ENCODE assay signal across 9 cellular contexts in the genomic region with DNA sequence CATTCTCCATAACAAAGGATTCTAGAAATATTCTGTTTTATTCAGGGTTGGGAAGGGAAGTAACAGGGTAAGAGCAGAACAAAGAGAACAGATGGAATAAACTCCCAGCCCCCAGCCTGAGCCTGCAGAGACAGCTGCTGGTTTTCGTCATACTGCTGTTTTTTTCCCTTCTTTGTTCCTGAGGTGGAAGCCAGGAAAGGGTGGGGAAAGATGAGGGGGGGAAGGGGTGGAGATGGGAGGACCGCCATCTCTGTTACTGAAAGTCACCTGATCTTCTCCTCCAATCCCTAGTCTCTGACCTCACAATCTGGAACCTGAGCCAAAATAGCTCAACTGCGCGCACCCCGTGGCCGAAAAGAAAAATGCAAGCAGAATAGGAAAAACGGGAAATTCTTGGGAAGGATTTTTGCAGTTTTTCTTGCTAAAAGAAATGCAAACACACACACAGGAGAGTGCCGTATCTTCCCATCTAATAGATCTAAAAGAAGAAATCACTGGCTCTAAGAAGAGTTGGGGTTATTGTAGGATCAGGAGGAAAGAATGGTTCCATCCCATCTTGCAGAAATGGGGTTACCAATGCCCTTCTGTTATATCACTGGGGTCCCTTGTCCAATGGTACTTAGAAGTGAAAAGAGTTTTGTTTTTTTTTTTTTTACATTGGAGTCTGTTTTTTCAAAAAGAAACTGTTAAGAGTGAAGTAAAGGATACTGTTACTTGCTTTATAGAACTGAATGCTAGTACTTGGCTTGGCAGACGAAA. TPM values are rescaled to one million over a fixed set of nuclear protein-coding genes. Genes with fewer than 3 reads are reported as not detected.
DNase-seq lines count a peak whose midpoint lies in the region; ATAC-seq, FAIRE-seq and TF ChIP-seq lines count a peak whose summit lies in the region.
"Had no signal": no experiment of that assay in that cellular context is flagged by ENCODE, and none has a peak within 500 bp of the region (broad histone marks: within the 10 kb centered on the region; RNA-seq: fewer than 3 reads in every experiment).

No MANE protein-coding gene starts in this region.

- H3K27me3 Mint-ChIP-seq in activated naive CD4-positive, alpha-beta T cell treated with anti-CD3 and anti-CD28 coated beads for 36 hours (ENCODE audit: low read depth), result no peaks in the 10 kb centered on the region

- H3K4me3 ChIP-seq in kidney (ENCODE audit: low read length in 2 of 2) (peak overlapping the region; percentile 1 to 40), small intestine (ENCODE audit: low read depth in 1 of 2, low read length in 2 of 2) (no peak overlapping the region)

- intact Hi-C loops in activated naive CD4-positive, alpha-beta T cell treated with anti-CD3 and anti-CD28 coated beads for 36 hours (cut with micrococcal nuclease), result no loop called here
- intact Hi-C loops in kidney (cut with DNase I), result no loop called here

- CTCF ChIA-PET in activated naive CD4-positive, alpha-beta T cell treated with anti-CD3 and anti-CD28 coated beads for 36 hours (lab: Charles Lee), result interaction anchor here (1.0 kb wide), 1 partner anchor 148 kb away, joined by 4 read pairs; the partner anchor contains the start of gene PCDHGA10

- peak; percentile 7 for DNase-seq in activated naive CD4-positive, alpha-beta T cell treated with anti-CD3 and anti-CD28 coated beads for 36 hours
- no peak for DNase-seq in activated naive CD4-positive, alpha-beta T cell treated with anti-CD3 and anti-CD28 coated beads, Interleukin-2, amount 50 U/mL, for 72 hours (ENCODE audit: low spot score in 2 of 2)
- DNase-seq in NCI-H748 treated with DMSO at 0.1 percent for 48 hours (lab: John Stamatoyannopoulos, UW) (peak; percentile 98), kidney (peak; percentile 88), small intestine (peak; percentile 46)
- no peak for DNase-seq in activated CD8-positive, alpha-beta memory T cell treated with anti-CD3 and anti-CD28 coated beads, Interleukin-2, amount 50 U/mL, for 4 hours

- peak overlapping the region in 1 of 2 donors; percentile 47 for H3K9ac ChIP-seq in kidney (ENCODE audit: low read length in 2 of 2)

- TF ChIP-seq CTCF in kidney (IDR thresholded peaks at IDR 0.05; ENCODE audit: borderline replicate concordance, extremely low read depth, insufficient read depth), result peak; percentile 96

- FAIRE-seq in kidney (lab: Jason Lieb, UNC), result peak; percentile 54
- FAIRE-seq in small intestine (lab: Jason Lieb, UNC), result no peak
- FAIRE-seq: G401.6 had no signal

- H3K27ac Mint-ChIP-seq in activated naive CD4-positive, alpha-beta T cell treated with anti-CD3 and anti-CD28 coated beads for 36 hours, result peak overlapping the region; percentile 30
- H3K27ac Mint-ChIP-seq in activated naive CD4-positive, alpha-beta T cell treated with anti-CD3 and anti-CD28 coated beads, Interleukin-2, amount 50 U/mL, for 72 hours, result peak overlapping the region in 1 of 2 donors; percentile 90

- peaks cover 6 to 11% of the 10 kb centered on the region in 2 donors for H3K4me1 ChIP-seq in kidney (ENCODE audit: control insufficient read depth in 1 of 2, insufficient read depth in 1 of 2, low read depth in 1 of 2, low read length in 2 of 2)
- no peaks in the 10 kb centered on the region for H3K4me1 ChIP-seq in small intestine (ENCODE audit: control insufficient read depth in 2 of 2, insufficient read depth in 1 of 2, low read depth in 1 of 2, low read length in 1 of 2)

- no peaks in the 10 kb centered on the region for H3K27me3 ChIP-seq in small intestine (ENCODE audit: control insufficient read depth in 2 of 2, insufficient read depth in 2 of 2, low read length in 2 of 2)

- ATAC-seq in activated naive CD4-positive, alpha-beta T cell treated with anti-CD3 and anti-CD28 coated beads, Interleukin-2, amount 50 U/mL, for 72 hours, result no peak
- no peak for ATAC-seq in HG03280 (IDR thresholded peaks at IDR 0.05; ENCODE audit: unreplicated experiment)

- H3K9me3 ChIP-seq in kidney (ENCODE audit: control insufficient read depth in 1 of 2, low read length in 2 of 2), result no peaks in the 10 kb centered on the region
- H3K9me3 ChIP-seq in small intestine (ENCODE audit: control insufficient read depth, low read depth), result no peaks in the 10 kb centered on the region

- peaks cover 0 to 3% of the 10 kb centered on the region in 2 donors for H3K36me3 ChIP-seq in kidney (ENCODE audit: control insufficient read depth in 1 of 2, insufficient read depth in 2 of 2, low read length in 2 of 2)
- peaks cover 2 to 13% of the 10 kb centered on the region in 2 donors for H3K36me3 ChIP-seq in small intestine (ENCODE audit: control insufficient read depth in 2 of 2, insufficient read depth in 2 of 2, low read length in 2 of 2)

- H3K27ac ChIP-seq in cingulate gyrus (ENCODE audit: low read depth, low read length) (peak overlapping the region; percentile 73), kidney (ENCODE audit: low read depth in 2 of 2, low read length in 2 of 2) (peak overlapping the region; percentile 83 to 85), small intestine (ENCODE audit: low read depth in 1 of 2, low read length in 1 of 2) (peak overlapping the region in 1 of 2 donors; percentile 33)

- no peak overlapping the region for H3K4me3 Mint-ChIP-seq in activated naive CD4-positive, alpha-beta T cell treated with anti-CD3 and anti-CD28 coated beads for 36 hours

- peaks cover 35% of the 10 kb centered on the region for H3K4me1 Mint-ChIP-seq in activated naive CD4-positive, alpha-beta T cell treated with anti-CD3 and anti-CD28 coated beads for 36 hours (ENCODE audit: low read depth)

- no peaks in the 10 kb centered on the region for H3K9me3 Mint-ChIP-seq in activated naive CD4-positive, alpha-beta T cell treated with anti-CD3 and anti-CD28 coated beads for 36 hours
- H3K9me3 Mint-ChIP-seq in activated naive CD4-positive, alpha-beta T cell treated with anti-CD3 and anti-CD28 coated beads, Interleukin-2, amount 50 U/mL, for 72 hours, result no peaks in the 10 kb centered on the region

- peaks cover 38% of the 10 kb centered on the region for H3K36me3 Mint-ChIP-seq in activated naive CD4-positive, alpha-beta T cell treated with anti-CD3 and anti-CD28 coated beads for 36 hours (ENCODE audit: low read depth)
- peaks cover 17 to 51% of the 10 kb centered on the region in 2 donors for H3K36me3 Mint-ChIP-seq in activated naive CD4-positive, alpha-beta T cell treated with anti-CD3 and anti-CD28 coated beads, Interleukin-2, amount 50 U/mL, for 72 hours

- WGBS in small intestine, 3 donors, result 34 to 77% (median 72%) methylated on average over 9 of the region's 9 CpGs

RNA-seq across cellular contexts. Expression of gene DIAPH1, which starts 57.9 kb away (rescaled TPM):
- 100 to 1,000 TPM; 165 to 169 TPM for total RNA-seq in activated naive CD4-positive, alpha-beta T cell treated with anti-CD3 and anti-CD28 coated beads for 36 hours
- total RNA-seq in activated naive CD4-positive, alpha-beta T cell treated with anti-CD3 and anti-CD28 coated beads, Interleukin-2, amount 50 U/mL, for 72 hours, result 100 to 1,000 TPM; 184 to 216 TPM
- 156 TPM for total RNA-seq in kidney
- polyA plus RNA-seq in kidney (ENCODE audit: insufficient read depth, low read depth, low replicate concordance), result 60.6 TPM
- 10 to 100 TPM; 58.4 to 97.3 (median 87.8) TPM for polyA plus RNA-seq in small intestine

Comparison
In these comparisons a context has a peak if more than half of its experiments do, and no peak if none do; other contexts are left out.
1. DNase-seq: peak in activated naive CD4-positive, alpha-beta T cell treated with anti-CD3 and anti-CD28 coated beads for 36 hours (single experiment), NCI-H748 treated with DMSO at 0.1 percent for 48 hours (single experiment), kidney (single experiment) and small intestine (single experiment); none in activated naive CD4-positive, alpha-beta T cell treated with anti-CD3 and anti-CD28 coated beads, Interleukin-2, amount 50 U/mL, for 72 hours (0 of 2) and activated CD8-positive, alpha-beta memory T cell treated with anti-CD3 and anti-CD28 coated beads, Interleukin-2, amount 50 U/mL, for 4 hours (single experiment).
2. H3K4me3 ChIP-seq: peak in kidney (2 of 2); none in small intestine (0 of 2).